28 cellular contexts compared by ENCODE assay signal in the genomic region with DNA sequence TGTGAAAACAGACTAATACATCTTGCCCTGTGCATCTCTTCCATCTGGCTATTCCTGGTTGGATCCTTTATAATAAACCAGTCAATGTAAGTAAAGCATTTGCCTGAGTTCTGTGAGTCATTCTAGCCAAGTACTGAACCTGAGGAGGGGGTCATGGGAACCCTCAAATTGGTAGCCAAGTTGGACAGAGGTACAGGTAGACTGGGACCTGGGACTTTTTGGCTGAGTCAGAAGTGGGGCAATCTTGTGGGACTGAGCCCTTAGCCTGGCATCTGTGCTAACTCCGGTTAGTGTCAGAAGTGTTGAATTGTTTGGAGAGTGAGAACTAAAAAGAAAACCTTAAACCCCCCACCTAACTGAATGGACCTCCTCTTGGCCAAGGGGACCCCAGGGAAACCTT. TPM values are rescaled to one million over a fixed set of nuclear protein-coding genes. Genes with fewer than 3 reads are reported as not detected.
DNase-seq lines count a peak whose midpoint lies in the region; ATAC-seq, FAIRE-seq and TF ChIP-seq lines count a peak whose summit lies in the region.
"Had no signal": no experiment of that assay in that cellular context is flagged by ENCODE, and none has a peak within 500 bp of the region (broad histone marks: within the 10 kb centered on the region; RNA-seq: fewer than 3 reads in every experiment).

No MANE protein-coding gene starts in this region.

- WGBS in heart left ventricle, 4 donors = 70 to 91% (median 81%) methylated on average over 1 of the region's 1 CpG
- 71 to 82% methylated on average over 1 of the region's 1 CpG for WGBS in upper lobe of left lung, 2 donors

- DNase-seq in cardiac muscle cell (ENCODE audit: low read depth in 1 of 2, low spot score in 1 of 2) (no peak), heart left ventricle (no peak), bronchial epithelial cell (ENCODE audit: low read depth) (peak; percentile 47), mesenteric fat pad (ENCODE audit: low spot score) (peak; percentile 41), upper lobe of left lung (no peak), osteoblast (ENCODE audit: insufficient read length, low spot score, missing footprints) (no peak), NCI-H2107 (lab: John Stamatoyannopoulos, UW) (no peak)
- no peak for DNase-seq in naive thymus-derived CD8-positive, alpha-beta T cell
- DNase-seq: 8988T, ACHN, BE2C, DMS153, DND-41, GM23248, HCEC 1CT, Karpas-422, NCI-H1092 treated with DMSO at 0.1 percent for 48 hours, NCI-H1436, NCI-H187 treated with DMSO at 0.1 percent for 48 hours, NCI-H446, NCI-H526, NCI-H82, Right ventricle myocardium superior, RPMI8226 had no signal

- intact Hi-C loops in heart left ventricle (cut with DNase I) = no loop called here

- ATAC-seq in heart left ventricle (no peak), upper lobe of left lung (ENCODE audit: low FRiP score in 2 of 2) (no peak)
- ATAC-seq in naive thymus-derived CD8-positive, alpha-beta T cell = no peak

- H3K27ac ChIP-seq in cardiac muscle cell (peak overlapping the region; percentile 72), heart left ventricle (no peak overlapping the region), upper lobe of left lung (peak overlapping the region in 3 of 4 donors; percentile 11 to 34 (median 23)), osteoblast (ENCODE audit: low read depth, low read length) (no peak overlapping the region)
- H3K27ac ChIP-seq: GM23248, HL-60, SJSA1 had no signal

- no peaks in the 10 kb centered on the region for H3K27me3 ChIP-seq in cardiac muscle cell
- no peaks in the 10 kb centered on the region for H3K27me3 ChIP-seq in heart left ventricle
- H3K27me3 ChIP-seq in bronchial epithelial cell (ENCODE audit: control insufficient read depth, insufficient read depth, low read length) = no peaks in the 10 kb centered on the region
- H3K27me3 ChIP-seq in upper lobe of left lung = no peaks in the 10 kb centered on the region
- H3K27me3 ChIP-seq in osteoblast (ENCODE audit: insufficient read depth, low read length) = peaks cover 3% of the 10 kb centered on the region
- H3K27me3 ChIP-seq: BE2C, SJSA1 had no signal

- no peak overlapping the region for H2AFZ ChIP-seq in osteoblast (ENCODE audit: low read length)
- H2AFZ ChIP-seq: GM23248 had no signal

- POLR2A ChIA-PET in naive thymus-derived CD8-positive, alpha-beta T cell (lab: Charles Lee) = no interaction called here

- no peaks in the 10 kb centered on the region for H3K36me3 ChIP-seq in cardiac muscle cell
- no peaks in the 10 kb centered on the region for H3K36me3 ChIP-seq in heart left ventricle
- H3K36me3 ChIP-seq in bronchial epithelial cell (ENCODE audit: control insufficient read depth, insufficient read depth, low read length) = no peaks in the 10 kb centered on the region
- no peaks in the 10 kb centered on the region for H3K36me3 ChIP-seq in upper lobe of left lung
- H3K36me3 ChIP-seq in osteoblast (ENCODE audit: insufficient read depth, low read length) = no peaks in the 10 kb centered on the region
- H3K36me3 ChIP-seq: BE2C, SJSA1 had no signal

- no peak for FAIRE-seq in bronchial epithelial cell (lab: Jason Lieb, UNC)

- H3K4me1 Mint-ChIP-seq in naive thymus-derived CD8-positive, alpha-beta T cell = peaks cover 5 to 16% (median 6%) of the 10 kb centered on the region in 4 donors

- H3K4me1 ChIP-seq in cardiac muscle cell (ENCODE audit: low read depth) (peaks cover 32% of the 10 kb centered on the region), heart left ventricle (peaks cover 0 to 21% (median 11%) of the 10 kb centered on the region in 12 donors), upper lobe of left lung (peaks cover 12 to 34% (median 24%) of the 10 kb centered on the region in 4 donors), osteoblast (ENCODE audit: insufficient read depth, low read length) (peaks cover 12% of the 10 kb centered on the region)
- H3K4me1 ChIP-seq: BE2C had no signal

- no peaks in the 10 kb centered on the region for H3K36me3 Mint-ChIP-seq in naive thymus-derived CD8-positive, alpha-beta T cell

- H3K9me3 Mint-ChIP-seq in naive thymus-derived CD8-positive, alpha-beta T cell = no peaks in the 10 kb centered on the region

- H3K4me3 ChIP-seq in cardiac muscle cell (no peak overlapping the region), heart left ventricle (no peak overlapping the region), bronchial epithelial cell (ENCODE audit: low read depth, low read length) (no peak overlapping the region), upper lobe of left lung (no peak overlapping the region), osteoblast (ENCODE audit: insufficient read depth, low read length) (no peak overlapping the region)
- H3K4me3 ChIP-seq: GM23248, SJSA1 had no signal

- H3K27ac Mint-ChIP-seq in naive thymus-derived CD8-positive, alpha-beta T cell = no peak overlapping the region
- H3K27ac Mint-ChIP-seq: CD14-positive monocyte had no signal

- no peak overlapping the region for H3K4me2 ChIP-seq in osteoblast (ENCODE audit: insufficient read depth, low read length)

- TF ChIP-seq POLR2A in heart left ventricle (IDR thresholded peaks at IDR 0.05) = no peak
- no peak for TF ChIP-seq POLR2A in upper lobe of left lung (IDR thresholded peaks at IDR 0.05)

- TF ChIP-seq CTCF in cardiac muscle cell (IDR thresholded peaks at IDR 0.05; ENCODE audit: low read depth, low read length) (no peak), heart left ventricle (IDR thresholded peaks at IDR 0.05) (no peak), bronchial epithelial cell (IDR thresholded peaks at IDR 0.05; ENCODE audit: insufficient read depth, low read length, severe bottlenecking) (no peak), upper lobe of left lung (IDR thresholded peaks at IDR 0.05) (no peak), osteoblast (IDR thresholded peaks at IDR 0.05; ENCODE audit: extremely low read depth, low read depth, low read length) (no peak)

- no peak for TF ChIP-seq EP300 in upper lobe of left lung (IDR thresholded peaks at IDR 0.05)

- no peaks in the 10 kb centered on the region for H4K20me1 ChIP-seq in osteoblast (ENCODE audit: insufficient read depth, low read length)

- H3K27me3 Mint-ChIP-seq in naive thymus-derived CD8-positive, alpha-beta T cell = peaks cover 0 to 10% (median 1%) of the 10 kb centered on the region in 5 donors
- H3K27me3 Mint-ChIP-seq: IgD-negative memory B cell had no signal

- no peak overlapping the region for H3K4me3 Mint-ChIP-seq in naive thymus-derived CD8-positive, alpha-beta T cell
- H3K4me3 Mint-ChIP-seq: CD14-positive monocyte, IgD-negative memory B cell had no signal

- H3K79me2 ChIP-seq in osteoblast (ENCODE audit: insufficient read depth, low read length) = no peaks in the 10 kb centered on the region

- H3K9me3 ChIP-seq in cardiac muscle cell (ENCODE audit: low read depth) (no peaks in the 10 kb centered on the region), heart left ventricle (no peaks in the 10 kb centered on the region), upper lobe of left lung (no peaks in the 10 kb centered on the region), osteoblast (ENCODE audit: low read depth, low read length) (no peaks in the 10 kb centered on the region)
- H3K9me3 ChIP-seq: BE2C, SJSA1 had no signal

RNA-seq across cellular contexts. Expression of gene LIMD1, which starts 21.0 kb away (rescaled TPM):
- total RNA-seq in cardiac muscle cell (24.6 and 44.0 TPM in 2 replicates), heart left ventricle (10 to 100 TPM; 24.8 to 42.8 (median 32.9) TPM), bronchial epithelial cell (6.8 and 8.2 TPM in 2 replicates), mesenteric fat pad (26.5 TPM), upper lobe of left lung (100 to 1,000 TPM in 2 of 6 donors, 10 to 100 TPM in 4; 78.6 to 176 (median 87.8) TPM), osteoblast (14.4 and 17.4 TPM in 2 replicates)
- polyA plus RNA-seq in cardiac muscle cell (19.4 and 30.3 TPM in 2 replicates), heart left ventricle (10 to 100 TPM; 14.4 to 17.7 TPM)
- 10 to 100 TPM; 29.3 to 30.4 TPM for total RNA-seq in naive thymus-derived CD8-positive, alpha-beta T cell
- polyA plus RNA-seq in naive thymus-derived CD8-positive, alpha-beta T cell = 1 to 10 TPM; 4.2 to 6.0 (median 4.6) TPM

Comparison
In these comparisons a context has a peak if more than half of its experiments do, and no peak if none do; other contexts are left out.
1. H3K27ac ChIP-seq: peak in cardiac muscle cell (single experiment) and upper lobe of left lung (3 of 4); none in heart left ventricle (0 of 12) and osteoblast (single experiment).
2. DNase-seq: peak in bronchial epithelial cell (single experiment) and mesenteric fat pad (single experiment); none in cardiac muscle cell (0 of 2), heart left ventricle (0 of 5), upper lobe of left lung (0 of 2), osteoblast (single experiment), NCI-H2107 (single experiment) and naive thymus-derived CD8-positive, alpha-beta T cell (0 of 10).